ENCODE assay signal across 6 cellular contexts in genomic region chr19:45187421-45188100, GRCh38. TPM values are rescaled to one million over a fixed set of nuclear protein-coding genes. Genes with fewer than 3 reads are reported as not detected.
A peak's percentile ranks its signal among the peaks of the same experiment; 100 is the strongest.
DNase-seq lines count a peak whose midpoint lies in the region; ATAC-seq and TF ChIP-seq lines count a peak whose summit lies in the region.

No MANE protein-coding gene starts in this region.

- ATAC-seq in activated T-cell treated with anti-CD3 and anti-CD28 coated beads, Interleukin-2, amount 50 U/mL, for 4 hours = peak; percentile 69 to 82
- ATAC-seq in right lobe of liver (peak; percentile 50 to 68 (median 62)), GM21717 (IDR thresholded peaks at IDR 0.05; ENCODE audit: unreplicated experiment) (no peak)

- TF ChIP-seq POLR2A in right lobe of liver (IDR thresholded peaks at IDR 0.05) = no peak

- no peaks in the 10 kb centered on the region for H3K9me3 ChIP-seq in right lobe of liver

- H3K4me3 Mint-ChIP-seq in activated T-cell treated with anti-CD3 and anti-CD28 coated beads, Interleukin-2, amount 50 U/mL, for 4 hours = no peak overlapping the region
- H3K4me3 Mint-ChIP-seq in activated T-cell treated with anti-CD3 and anti-CD28 coated beads, Interleukin-2, amount 50 U/mL, for 24 hours = no peak overlapping the region

- H3K4me1 Mint-ChIP-seq in activated T-cell treated with anti-CD3 and anti-CD28 coated beads, Interleukin-2, amount 50 U/mL, for 4 hours (ENCODE audit: low read depth) = peaks cover 8% of the 10 kb centered on the region
- H3K4me1 Mint-ChIP-seq in activated T-cell treated with anti-CD3 and anti-CD28 coated beads, Interleukin-2, amount 50 U/mL, for 24 hours (ENCODE audit: low read depth) = peaks cover 3% of the 10 kb centered on the region

- no peaks in the 10 kb centered on the region for H3K36me3 ChIP-seq in right lobe of liver

- no peaks in the 10 kb centered on the region for H3K9me3 Mint-ChIP-seq in activated T-cell treated with anti-CD3 and anti-CD28 coated beads, Interleukin-2, amount 50 U/mL, for 4 hours
- H3K9me3 Mint-ChIP-seq in activated T-cell treated with anti-CD3 and anti-CD28 coated beads, Interleukin-2, amount 50 U/mL, for 24 hours = no peaks in the 10 kb centered on the region

- H3K36me3 Mint-ChIP-seq in activated T-cell treated with anti-CD3 and anti-CD28 coated beads, Interleukin-2, amount 50 U/mL, for 4 hours (ENCODE audit: insufficient read depth) = peaks cover 3% of the 10 kb centered on the region
- H3K36me3 Mint-ChIP-seq in activated T-cell treated with anti-CD3 and anti-CD28 coated beads, Interleukin-2, amount 50 U/mL, for 24 hours (ENCODE audit: low read depth) = peaks cover 2% of the 10 kb centered on the region

- no peak overlapping the region for H3K27ac Mint-ChIP-seq in activated T-cell treated with anti-CD3 and anti-CD28 coated beads, Interleukin-2, amount 50 U/mL, for 24 hours

- no peak overlapping the region for H3K27ac ChIP-seq in right lobe of liver

- H3K27me3 ChIP-seq in right lobe of liver = no peaks in the 10 kb centered on the region

- intact Hi-C loops in right lobe of liver (cut with DNase I) = no loop called here

- WGBS in right lobe of liver (ENCODE audit: insufficient coverage, low coverage, low lambda C conversion rate, missing lambda C conversion rate) = 74% methylated on average over 4 of the region's 12 CpGs

- H3K4me1 ChIP-seq in right lobe of liver = no peaks in the 10 kb centered on the region

- no peaks in the 10 kb centered on the region for H3K27me3 Mint-ChIP-seq in activated T-cell treated with anti-CD3 and anti-CD28 coated beads, Interleukin-2, amount 50 U/mL, for 4 hours (ENCODE audit: low read depth)
- no peaks in the 10 kb centered on the region for H3K27me3 Mint-ChIP-seq in activated T-cell treated with anti-CD3 and anti-CD28 coated beads, Interleukin-2, amount 50 U/mL, for 24 hours

- DNase-seq in activated T-cell treated with anti-CD3 and anti-CD28 coated beads, Interleukin-2, amount 50 U/mL, for 4 hours = no peak
- no peak for DNase-seq in activated T-cell treated with anti-CD3 and anti-CD28 coated beads, Interleukin-2, amount 50 U/mL, for 24 hours
- DNase-seq in UCSD-AML1 (lab: John Stamatoyannopoulos, UW; ENCODE audit: unreplicated experiment) (peak; percentile 33), right lobe of liver (no peak), amniotic stem cell (lab: John Stamatoyannopoulos, UW) (no peak)

- peak; percentile 42 to 59 (median 57) for TF ChIP-seq CTCF in right lobe of liver (IDR thresholded peaks at IDR 0.05)

- H3K4me3 ChIP-seq in right lobe of liver = no peak overlapping the region

RNA-seq across cellular contexts. Expression of gene BLOC1S3, which starts 9.0 kb away (rescaled TPM):
- total RNA-seq in activated T-cell treated with anti-CD3 and anti-CD28 coated beads, Interleukin-2, amount 50 U/mL, for 4 hours = 10 to 100 TPM; 12.3 to 15.5 (median 14.5) TPM
- 10 to 100 TPM in 1 of 6 experiments, 1 to 10 TPM in 5; 4.7 to 17.0 (median 6.1) TPM for total RNA-seq in right lobe of liver

RNA-seq across cellular contexts. Expression of gene TRAPPC6A, which starts 9.5 kb away (rescaled TPM):
- total RNA-seq in activated T-cell treated with anti-CD3 and anti-CD28 coated beads, Interleukin-2, amount 50 U/mL, for 4 hours = 10 to 100 TPM in 1 of 3 donors, 1 to 10 TPM in 2; 8.5 to 11.5 (median 9.1) TPM
- 10 to 100 TPM; 13.1 to 33.3 (median 23.7) TPM for total RNA-seq in right lobe of liver

RNA-seq across cellular contexts. Expression of gene NKPD1, which starts 26.8 kb away (rescaled TPM):
- under 1 TPM; 0.30 to 0.45 (median 0.33) TPM for total RNA-seq in activated T-cell treated with anti-CD3 and anti-CD28 coated beads, Interleukin-2, amount 50 U/mL, for 4 hours
- total RNA-seq in right lobe of liver = under 1 TPM in 1 of 6 experiments, not detected in 5; 0.06 TPM

RNA-seq across cellular contexts. Expression of gene EXOC3L2, which starts 57.6 kb away (rescaled TPM):
- not detected for total RNA-seq in activated T-cell treated with anti-CD3 and anti-CD28 coated beads, Interleukin-2, amount 50 U/mL, for 4 hours
- total RNA-seq in right lobe of liver = 1 to 10 TPM; 1.8 to 6.9 (median 4.4) TPM
